Comparison of ENCODE assay signal across 9 cellular contexts in the genomic region with DNA sequence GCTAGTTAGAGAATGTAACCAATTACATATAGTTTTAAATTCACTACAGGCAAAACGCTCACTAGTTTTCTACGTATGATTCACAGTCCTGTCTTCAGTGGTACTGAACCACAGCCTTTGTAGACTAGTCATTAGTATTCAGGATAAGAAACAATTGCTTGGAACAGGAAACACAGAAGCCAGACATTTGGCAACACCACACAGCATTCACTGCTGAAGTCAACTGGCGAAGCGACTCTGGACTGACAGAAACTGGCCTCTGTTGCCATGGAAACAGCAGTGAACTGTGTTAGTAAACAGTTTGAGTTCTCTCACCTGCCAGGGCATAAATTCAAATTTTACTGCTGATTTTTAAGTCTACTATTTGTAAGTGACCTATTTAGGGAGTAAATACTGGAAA. TPM values are rescaled to one million over a fixed set of nuclear protein-coding genes. Genes with fewer than 3 reads are reported as not detected.
DNase-seq lines count a peak whose midpoint lies in the region; TF ChIP-seq lines count a peak whose summit lies in the region.
"Had no signal": no experiment of that assay in that cellular context is flagged by ENCODE, and none has a peak within 500 bp of the region (broad histone marks: within the 10 kb centered on the region; RNA-seq: fewer than 3 reads in every experiment).

No MANE protein-coding gene starts in this region.

- DNase-seq in NCI-H2196 (lab: John Stamatoyannopoulos, UW; ENCODE audit: unreplicated experiment), result peak; percentile 30
- DNase-seq in NCI-H2196 treated with DMSO at 0.1 percent for 48 hours (lab: John Stamatoyannopoulos, UW; ENCODE audit: unreplicated experiment), result no peak
- peak; percentile 75 for DNase-seq in astrocyte of the cerebellum (ENCODE audit: low read depth)
- peak in 36 of 51 donors; percentile 7 to 90 (median 56) for DNase-seq in hypothalamus (lab: John Stamatoyannopoulos, UW)
- DNase-seq in superior temporal gyrus (ENCODE audit: extremely low spot score), result peak; percentile 85
- no peak for DNase-seq in activated T-cell treated with anti-CD3 and anti-CD28 coated beads for 4 hours
- no peak for DNase-seq in GM13976 (ENCODE audit: low spot score)
- no peak for DNase-seq in mesenteric fat pad (ENCODE audit: low spot score)

- no peak for TF ChIP-seq CTCF in astrocyte of the cerebellum (IDR thresholded peaks at IDR 0.05; ENCODE audit: low read depth, low read length, missing control alignments)
- TF ChIP-seq CTCF in GM13976 (IDR thresholded peaks at IDR 0.05; ENCODE audit: borderline replicate concordance, control extremely low read depth, extremely low read depth, insufficient read depth, missing control alignments), result no peak

- no peak overlapping the region for H3K4me3 ChIP-seq in astrocyte of the cerebellum (ENCODE audit: low read depth, low read length)
- H3K4me3 ChIP-seq: A549 had no signal

- in situ Hi-C loops in astrocyte of the cerebellum (cut with HindIII; ENCODE audit: low sequenced_read_pairs), result no loop called here
- in situ Hi-C loops in GM13976 (cut with MboI; ENCODE audit: low sequenced_read_pairs, unreplicated experiment), result no loop called here

RNA-seq across cellular contexts. Expression of gene MAPK10, which starts 57.6 kb away (rescaled TPM):
- total RNA-seq in mesenteric fat pad, result 38.9 TPM

Comparison
In these comparisons a context has a peak if more than half of its experiments do, and no peak if none do; other contexts are left out.
1. DNase-seq: peak in NCI-H2196 (single experiment), astrocyte of the cerebellum (single experiment), hypothalamus (36 of 51) and superior temporal gyrus (single experiment); none in NCI-H2196 treated with DMSO at 0.1 percent for 48 hours (single experiment), activated T-cell treated with anti-CD3 and anti-CD28 coated beads for 4 hours (single experiment), GM13976 (single experiment) and mesenteric fat pad (single experiment).